ENCODE assay signal across 1 cellular context in genomic region chr12:91574391-91574790, GRCh38.
TF ChIP-seq lines count a peak whose summit lies in the region.

No MANE protein-coding gene starts in this region.

TF ChIP-seq in GM23338, 12 proteins besides CTCF, POLR2A, EP300 and RAD21 (continued from another document):
- TF ChIP-seq ZNF462 (CRISPR knock-in tag; IDR thresholded peaks at IDR 0.05) = no peak
- TF ChIP-seq NANOG (IDR thresholded peaks at IDR 0.05; ENCODE audit: borderline replicate concordance) = no peak
- no peak for TF ChIP-seq ETS1 (IDR thresholded peaks at IDR 0.05)
- TF ChIP-seq ZNF114 (CRISPR knock-in tag; IDR thresholded peaks at IDR 0.05) = no peak
TF ChIP-seq in GM23338: peak in this region for 0.
